In genomic region chr5:67160985-67161384, GRCh38 we compare ENCODE assay signal across 9 cellular contexts. TPM values are rescaled to one million over a fixed set of nuclear protein-coding genes. Genes with fewer than 3 reads are reported as not detected.
A peak's percentile ranks its signal among the peaks of the same experiment; 100 is the strongest.
DNase-seq lines count a peak whose midpoint lies in the region; ATAC-seq and TF ChIP-seq lines count a peak whose summit lies in the region.
"Had no signal": no experiment of that assay in that cellular context is flagged by ENCODE, and none has a peak within 500 bp of the region (broad histone marks: within the 10 kb centered on the region; RNA-seq: fewer than 3 reads in every experiment).

No MANE protein-coding gene starts in this region.

- no peak overlapping the region for H2AFZ ChIP-seq in fibroblast of lung (ENCODE audit: low read length)

- no peak for DNase-seq in activated CD4-positive, CD25-positive, alpha-beta regulatory T cell treated with anti-CD3 and anti-CD28 coated beads, Interleukin-2, amount 50 U/mL, for 72 hours
- peak; percentile 44 for DNase-seq in activated CD8-positive, alpha-beta T cell treated with anti-CD3 and anti-CD28 coated beads for 36 hours
- DNase-seq in fibroblast of lung (ENCODE audit: low read depth in 2 of 2) (peak; percentile 75 to 82), stromal cell of bone marrow (ENCODE audit: low read depth) (peak; percentile 56), NAMALWA (ENCODE audit: low spot score) (no peak), NK-92 (lab: John Stamatoyannopoulos, UW; ENCODE audit: unreplicated experiment) (no peak)
- DNase-seq: left cardiac atrium had no signal

- H3K27ac Mint-ChIP-seq in activated CD8-positive, alpha-beta T cell treated with anti-CD3 and anti-CD28 coated beads for 36 hours = peak overlapping the region; percentile 13

- peaks cover 18% of the 10 kb centered on the region for H3K36me3 Mint-ChIP-seq in activated CD8-positive, alpha-beta T cell treated with anti-CD3 and anti-CD28 coated beads for 36 hours (ENCODE audit: low read depth)

- H3K4me2 ChIP-seq in fibroblast of lung (ENCODE audit: extremely low read depth, insufficient read depth, low read length) = no peak overlapping the region

- H3K9ac ChIP-seq in fibroblast of lung (ENCODE audit: insufficient read depth, low read length) = no peak overlapping the region

- POLR2A ChIA-PET in activated CD8-positive, alpha-beta T cell treated with anti-CD3 and anti-CD28 coated beads for 36 hours (lab: Charles Lee) = interaction anchor here (1.0 to 1.4 kb wide), 4 partner anchors 18 to 54 kb away, joined by 3 to 4 read pairs (median 4); no protein-coding TSS in a partner anchor

- CTCF ChIA-PET in activated CD8-positive, alpha-beta T cell treated with anti-CD3 and anti-CD28 coated beads for 36 hours (lab: Charles Lee) = interaction anchor here (1.0 to 18.9 kb wide), 2 partner anchors 44 to 76 kb away, joined by 3 to 349 read pairs; partner anchors contain the start of gene CD180

- no peaks in the 10 kb centered on the region for H3K9me3 ChIP-seq in fibroblast of lung (ENCODE audit: control insufficient read depth, insufficient read depth, low read depth, low read length)

- peaks cover 2% of the 10 kb centered on the region for H3K4me1 ChIP-seq in fibroblast of lung (ENCODE audit: control insufficient read depth, extremely low read depth, insufficient read depth, low read length)

- peak; percentile 56 to 64 for ATAC-seq in activated CD4-positive, CD25-positive, alpha-beta regulatory T cell treated with anti-CD3 and anti-CD28 coated beads, Interleukin-2, amount 50 U/mL, for 24 hours
- no peak for ATAC-seq in activated CD8-positive, alpha-beta T cell treated with anti-CD3 and anti-CD28 coated beads for 36 hours
- no peak for ATAC-seq in HG02840 (IDR thresholded peaks at IDR 0.05; ENCODE audit: low FRiP score, unreplicated experiment)

- H3K79me2 ChIP-seq in fibroblast of lung (ENCODE audit: control insufficient read depth, insufficient read depth, low read length) = no peaks in the 10 kb centered on the region

- no peak for TF ChIP-seq CTCF in activated CD8-positive, alpha-beta T cell treated with anti-CD3 and anti-CD28 coated beads for 36 hours (IDR thresholded peaks at IDR 0.05)
- no peak for TF ChIP-seq CTCF in fibroblast of lung (conservative IDR thresholded peaks at IDR 0.05 in 1 of 2, IDR thresholded peaks at IDR 0.05 in 1 of 2; ENCODE audit: low read depth in 1 of 2, low read length in 2 of 2)

- no peak overlapping the region for H3K27ac ChIP-seq in fibroblast of lung (ENCODE audit: insufficient read depth, low read length)

- intact Hi-C loops in activated CD8-positive, alpha-beta T cell treated with anti-CD3 and anti-CD28 coated beads for 36 hours (cut with micrococcal nuclease) = no loop called here

- H3K4me1 Mint-ChIP-seq in activated CD8-positive, alpha-beta T cell treated with anti-CD3 and anti-CD28 coated beads for 36 hours (ENCODE audit: low read depth) = peaks cover 57% of the 10 kb centered on the region

- no peaks in the 10 kb centered on the region for H3K27me3 ChIP-seq in fibroblast of lung (ENCODE audit: control insufficient read depth, insufficient read depth, low read length)

- H3K36me3 ChIP-seq in fibroblast of lung (ENCODE audit: control insufficient read depth, insufficient read depth, low read length) = peaks cover 8% of the 10 kb centered on the region

- H3K9me3 Mint-ChIP-seq in activated CD8-positive, alpha-beta T cell treated with anti-CD3 and anti-CD28 coated beads for 36 hours = no peaks in the 10 kb centered on the region

- H3K4me3 Mint-ChIP-seq in activated CD8-positive, alpha-beta T cell treated with anti-CD3 and anti-CD28 coated beads for 36 hours = no peak overlapping the region

- H4K20me1 ChIP-seq in fibroblast of lung (ENCODE audit: control insufficient read depth, extremely low read depth, insufficient read depth, low read length) = no peaks in the 10 kb centered on the region

- no peaks in the 10 kb centered on the region for H3K27me3 Mint-ChIP-seq in activated CD8-positive, alpha-beta T cell treated with anti-CD3 and anti-CD28 coated beads for 36 hours

- H3K4me3 ChIP-seq in fibroblast of lung (replicated peaks in 1 of 4; ENCODE audit: control extremely low read depth in 1 of 4, insufficient read depth in 1 of 4, low read depth in 3 of 4, low read length in 4 of 4) = no peak overlapping the region

RNA-seq across cellular contexts. Expression of gene CD180, which starts 35.6 kb away (rescaled TPM):
- total RNA-seq in activated CD8-positive, alpha-beta T cell treated with anti-CD3 and anti-CD28 coated beads for 36 hours = not detected
- not detected in 2 replicates for total RNA-seq in fibroblast of lung
- polyA plus RNA-seq in fibroblast of lung = 0.14 and 0.28 TPM in 2 replicates
- polyA plus RNA-seq in fibroblast of lung (2012) = 0.08 and 0.14 TPM in 2 replicates
- not detected in 2 replicates for polyA minus RNA-seq in fibroblast of lung (ENCODE audit: low replicate concordance)

Comparison
In these comparisons a context has a peak if more than half of its experiments do, and no peak if none do; other contexts are left out.
1. ATAC-seq: peak in activated CD4-positive, CD25-positive, alpha-beta regulatory T cell treated with anti-CD3 and anti-CD28 coated beads, Interleukin-2, amount 50 U/mL, for 24 hours (2 of 2); none in activated CD8-positive, alpha-beta T cell treated with anti-CD3 and anti-CD28 coated beads for 36 hours (single experiment) and HG02840 (single experiment).
2. DNase-seq: peak in activated CD8-positive, alpha-beta T cell treated with anti-CD3 and anti-CD28 coated beads for 36 hours (single experiment), fibroblast of lung (2 of 2) and stromal cell of bone marrow (single experiment); none in activated CD4-positive, CD25-positive, alpha-beta regulatory T cell treated with anti-CD3 and anti-CD28 coated beads, Interleukin-2, amount 50 U/mL, for 72 hours (single experiment), NAMALWA (single experiment) and NK-92 (single experiment).